Comparison of ENCODE assay signal across 9 cellular contexts in genomic region chr6:147530132-147531060, GRCh38. TPM values are rescaled to one million over a fixed set of nuclear protein-coding genes. Genes with fewer than 3 reads are reported as not detected.
DNase-seq lines count a peak whose midpoint lies in the region; ATAC-seq, FAIRE-seq and TF ChIP-seq lines count a peak whose summit lies in the region.
"Had no signal": no experiment of that assay in that cellular context is flagged by ENCODE, and none has a peak within 500 bp of the region (broad histone marks: within the 10 kb centered on the region; RNA-seq: fewer than 3 reads in every experiment).

No MANE protein-coding gene starts in this region.

- ATAC-seq in GM18498 (IDR thresholded peaks at IDR 0.05; ENCODE audit: unreplicated experiment) (peak; percentile 65), GM21381 (IDR thresholded peaks at IDR 0.05; ENCODE audit: unreplicated experiment) (peak; percentile 58), HG03520 (IDR thresholded peaks at IDR 0.05; ENCODE audit: unreplicated experiment) (no peak)

- TF ChIP-seq CTCF in KMS-11 (conservative IDR thresholded peaks at IDR 0.05; ENCODE audit: low read depth, low read length), result no peak

- no peaks in the 10 kb centered on the region for H4K20me1 ChIP-seq in KMS-11 (ENCODE audit: insufficient read depth)

- H3K27ac ChIP-seq in KMS-11, result no peak overlapping the region
- H3K27ac ChIP-seq: tibial artery had no signal

- peak overlapping the region; percentile 44 for H3K4me2 ChIP-seq in KMS-11

- H3K79me2 ChIP-seq in KMS-11 (ENCODE audit: insufficient read depth, low read depth), result no peaks in the 10 kb centered on the region

- H3K4me1 ChIP-seq in KMS-11 (ENCODE audit: low read depth, poor library complexity, severe bottlenecking), result peaks cover 34% of the 10 kb centered on the region

- H3K4me3 ChIP-seq in KMS-11 (IDR thresholded peaks at IDR 0.05; ENCODE audit: insufficient read depth, low read depth, low read length), result no peak overlapping the region
- H3K4me3 ChIP-seq: tibial artery had no signal

- peaks cover 8% of the 10 kb centered on the region; the same call in 1 of the 2 replicates for H3K27me3 ChIP-seq in KMS-11 (ENCODE audit: insufficient read depth, low read depth)
- H3K27me3 ChIP-seq: tibial artery had no signal

- H2AFZ ChIP-seq in KMS-11 (ENCODE audit: low read depth), result no peak overlapping the region

- FAIRE-seq in endometrium (lab: Jason Lieb, UNC), result peak; percentile 21

- no peak overlapping the region for H3K9ac ChIP-seq in KMS-11

- H3K36me3 ChIP-seq in KMS-11 (ENCODE audit: insufficient read depth), result no peaks in the 10 kb centered on the region
- H3K36me3 ChIP-seq: tibial artery had no signal

- no peak for DNase-seq in cerebellum (ENCODE audit: low spot score)
- no peak for DNase-seq in AG20443 (ENCODE audit: low spot score)
- no peak for DNase-seq in NCI-H1436 (lab: John Stamatoyannopoulos, UW)
- DNase-seq: tibial artery had no signal

RNA-seq across cellular contexts. Expression of gene SAMD5, which starts 21.9 kb away (rescaled TPM):
- total RNA-seq in cerebellum, result 15.5 TPM
